Comparison of ENCODE assay signal across 8 cellular contexts in genomic region chr12:98503593-98504367, GRCh38. TPM values are rescaled to one million over a fixed set of nuclear protein-coding genes. Genes with fewer than 3 reads are reported as not detected.
DNase-seq lines count a peak whose midpoint lies in the region; ATAC-seq lines count a peak whose summit lies in the region.

No MANE protein-coding gene starts in this region.

- H3K9ac ChIP-seq in mesenchymal stem cell (ENCODE audit: low read length), result peak overlapping the region; percentile 98

- peak overlapping the region; percentile 76 to 91 for H2BK12ac ChIP-seq in mesenchymal stem cell (ENCODE audit: low read length in 2 of 2)

- H3K4me3 Mint-ChIP-seq in CD8-positive, alpha-beta memory T cell, result peak overlapping the region; percentile 93 to 99 (median 98)

- no peak overlapping the region for H3K23ac ChIP-seq in mesenchymal stem cell (ENCODE audit: low read length in 2 of 2)

- H2AK5ac ChIP-seq in mesenchymal stem cell (ENCODE audit: low read length, severe bottlenecking), result no peak overlapping the region

- DNase-seq in CD8-positive, alpha-beta memory T cell, result peak; percentile 87 to 97 (median 92)
- DNase-seq in HS-27A (ENCODE audit: low read depth) (peak; percentile 90), NK-92 (lab: John Stamatoyannopoulos, UW; ENCODE audit: unreplicated experiment) (peak; percentile 20), mesenchymal stem cell (peak; percentile 93)
- peak; percentile 100 for DNase-seq in activated CD8-positive, alpha-beta memory T cell treated with anti-CD3 and anti-CD28 coated beads for 24 hours
- peak; percentile 86 to 90 (median 88) for DNase-seq in effector memory CD4-positive, alpha-beta T cell
- peak; percentile 82 for DNase-seq in stimulated activated CD8-positive, alpha-beta memory T cell treated with anti-CD3 and anti-CD28 coated beads, Interleukin-12 subunit alpha, Interleukin-12 subunit beta, amount 100 ng/mL, for 24 hours (ENCODE audit: extremely low read depth)

- H3K4me1 Mint-ChIP-seq in CD8-positive, alpha-beta memory T cell, result peaks cover 23 to 35% (median 29%) of the 10 kb centered on the region in 3 donors

- H3K36me3 Mint-ChIP-seq in CD8-positive, alpha-beta memory T cell, result peaks cover 0 to 15% (median 0%) of the 10 kb centered on the region in 3 donors

- peaks cover 8% of the 10 kb centered on the region for H3K4me1 ChIP-seq in CD8-positive, alpha-beta memory T cell (ENCODE audit: insufficient read depth, low read length)
- no peaks in the 10 kb centered on the region for H3K4me1 ChIP-seq in effector memory CD4-positive, alpha-beta T cell (ENCODE audit: control insufficient read depth, insufficient read depth, low read length, poor library complexity, severe bottlenecking)
- H3K4me1 ChIP-seq in mesenchymal stem cell (ENCODE audit: control insufficient read depth, insufficient read depth, low read depth, low read length), result peaks cover 9% of the 10 kb centered on the region

- H3K9me3 ChIP-seq in CD8-positive, alpha-beta memory T cell (ENCODE audit: low read length), result no peaks in the 10 kb centered on the region
- H3K9me3 ChIP-seq in effector memory CD4-positive, alpha-beta T cell (ENCODE audit: control insufficient read depth, low read length), result no peaks in the 10 kb centered on the region
- H3K9me3 ChIP-seq in mesenchymal stem cell (ENCODE audit: control insufficient read depth, low read length), result no peaks in the 10 kb centered on the region

- peak; percentile 40 for ATAC-seq in GM19468 (IDR thresholded peaks at IDR 0.05; ENCODE audit: extremely low read depth, unreplicated experiment)

- CTCF ChIA-PET in CD8-positive, alpha-beta memory T cell (lab: Charles Lee), result interaction anchor here (0.9 to 3.9 kb wide), 2 partner anchors 11 to 13 kb away, joined by 3 to 37 read pairs; partner anchors contain the start of gene TMPO

- H3K4me2 ChIP-seq in mesenchymal stem cell (ENCODE audit: low read length, poor library complexity, severe bottlenecking), result peak overlapping the region; percentile 77

- H4K8ac ChIP-seq in mesenchymal stem cell (ENCODE audit: low read length), result peak overlapping the region; percentile 99

- peak overlapping the region in 1 of 2 experiments; percentile 82 for H3K14ac ChIP-seq in mesenchymal stem cell (ENCODE audit: low read length in 2 of 2)

- H3K79me1 ChIP-seq in mesenchymal stem cell (replicated peaks; ENCODE audit: low read length, poor library complexity, severe bottlenecking), result no peaks in the 10 kb centered on the region

- H2BK5ac ChIP-seq in mesenchymal stem cell (ENCODE audit: low read depth, low read length, poor library complexity, severe bottlenecking), result peak overlapping the region; percentile 99

- peak overlapping the region; percentile 97 to 100 (median 98) for H3K27ac Mint-ChIP-seq in CD8-positive, alpha-beta memory T cell

- H3K9me3 Mint-ChIP-seq in CD8-positive, alpha-beta memory T cell, result peaks cover 0 to 10% (median 3%) of the 10 kb centered on the region in 5 donors

- POLR2A ChIA-PET in CD8-positive, alpha-beta memory T cell (lab: Charles Lee), result interaction anchor here (0.6 to 4.2 kb wide), 4 partner anchors 11 to 1413 kb away, joined by 3 to 53 read pairs (median 4); partner anchors contain the start of genes SLC25A3 and TMPO

- peaks cover 3 to 16% of the 10 kb centered on the region in 2 donors for H3K27me3 Mint-ChIP-seq in CD8-positive, alpha-beta memory T cell

- H4K91ac ChIP-seq in mesenchymal stem cell (ENCODE audit: low read length), result peak overlapping the region; percentile 99

- H3K27ac ChIP-seq in CD8-positive, alpha-beta memory T cell (ENCODE audit: low read depth, low read length), result peak overlapping the region; percentile 94
- peak overlapping the region; percentile 88 for H3K27ac ChIP-seq in effector memory CD4-positive, alpha-beta T cell (ENCODE audit: insufficient read depth, low read length, poor library complexity, severe bottlenecking)
- peak overlapping the region; percentile 100 for H3K27ac ChIP-seq in mesenchymal stem cell (ENCODE audit: low read length, poor library complexity, severe bottlenecking)

- H3K4ac ChIP-seq in mesenchymal stem cell (ENCODE audit: low read depth in 1 of 2, low read length in 2 of 2), result peak overlapping the region; percentile 96 to 99

- peak overlapping the region; percentile 99 to 100 for H3K18ac ChIP-seq in mesenchymal stem cell (ENCODE audit: low read depth in 1 of 2, low read length in 2 of 2)

- no peaks in the 10 kb centered on the region for H3K27me3 ChIP-seq in CD8-positive, alpha-beta memory T cell (ENCODE audit: insufficient read depth, low read length, poor library complexity, severe bottlenecking)
- H3K27me3 ChIP-seq in effector memory CD4-positive, alpha-beta T cell (replicated peaks; ENCODE audit: control insufficient read depth, insufficient read depth, low read length, poor library complexity, severe bottlenecking), result no peaks in the 10 kb centered on the region
- H3K27me3 ChIP-seq in mesenchymal stem cell (ENCODE audit: control insufficient read depth in 1 of 2, insufficient read depth in 1 of 2, low read length in 2 of 2), result no peaks in the 10 kb centered on the region

- H3K4me3 ChIP-seq in CD8-positive, alpha-beta memory T cell (ENCODE audit: low read length), result peak overlapping the region; percentile 97
- H3K4me3 ChIP-seq in effector memory CD4-positive, alpha-beta T cell (ENCODE audit: insufficient read depth, low read depth, low read length, poor library complexity, severe bottlenecking), result peak overlapping the region; percentile 84
- H3K4me3 ChIP-seq in mesenchymal stem cell (ENCODE audit: insufficient read depth in 1 of 2, low read depth in 1 of 2, low read length in 2 of 2), result peak overlapping the region; percentile 69 to 94

- H2BK15ac ChIP-seq in mesenchymal stem cell (ENCODE audit: low read depth, poor library complexity, severe bottlenecking), result peak overlapping the region; percentile 67

- WGBS in mesenchymal stem cell, result under 1% methylated on average over 42 of the region's 43 CpGs

- H2BK120ac ChIP-seq in mesenchymal stem cell (ENCODE audit: low read depth, low read length), result peak overlapping the region; percentile 71

- H2AFZ ChIP-seq in mesenchymal stem cell (ENCODE audit: low read depth, low read length), result no peak overlapping the region

- H3K36me3 ChIP-seq in CD8-positive, alpha-beta memory T cell (ENCODE audit: insufficient read depth, low read length), result no peaks in the 10 kb centered on the region
- no peaks in the 10 kb centered on the region for H3K36me3 ChIP-seq in effector memory CD4-positive, alpha-beta T cell (ENCODE audit: control insufficient read depth, insufficient read depth, low read length)
- H3K36me3 ChIP-seq in mesenchymal stem cell (ENCODE audit: control insufficient read depth in 1 of 2, insufficient read depth in 2 of 2, low read depth in 1 of 2, low read length in 2 of 2), result no peaks in the 10 kb centered on the region

RNA-seq across cellular contexts. Expression of gene TMPO, which starts 11.6 kb away (rescaled TPM):
- total RNA-seq in CD8-positive, alpha-beta memory T cell, result 100 to 1,000 TPM; 260 to 274 TPM
- polyA plus RNA-seq in CD8-positive, alpha-beta memory T cell, result 42.0 TPM
- 16.8 TPM for polyA plus RNA-seq in mesenchymal stem cell (2013, experiment 1 of 2)
- 17.5 TPM for polyA plus RNA-seq in mesenchymal stem cell (2013, experiment 2 of 2)

Comparison
In these comparisons a context has a peak if more than half of its experiments do, and no peak if none do; other contexts are left out.
1. Peak in every context shown above with its lines: DNase-seq, ATAC-seq, H3K4me3 ChIP-seq and H3K27ac ChIP-seq.
2. DNase-seq: peak in every context shown above with its lines; median percentile 100 in activated CD8-positive, alpha-beta memory T cell treated with anti-CD3 and anti-CD28 coated beads for 24 hours; 93 in mesenchymal stem cell; 92 in CD8-positive, alpha-beta memory T cell; 90 in HS-27A; 88 in effector memory CD4-positive, alpha-beta T cell; 82 in stimulated activated CD8-positive, alpha-beta memory T cell treated with anti-CD3 and anti-CD28 coated beads, Interleukin-12 subunit alpha, Interleukin-12 subunit beta, amount 100 ng/mL, for 24 hours; 20 in NK-92.